ENCODE assay signal across 11 cellular contexts in genomic region chr2:25122367-25122766, GRCh38. TPM values are rescaled to one million over a fixed set of nuclear protein-coding genes. Genes with fewer than 3 reads are reported as not detected.
"Had no signal": no experiment of that assay in that cellular context is flagged by ENCODE, and none has a peak within 500 bp of the region (broad histone marks: within the 10 kb centered on the region; RNA-seq: fewer than 3 reads in every experiment).

No MANE protein-coding gene starts in this region.

- FAIRE-seq: HTR-8/SVneo had no signal

- H3K4me1 Mint-ChIP-seq: IgD-negative memory B cell had no signal

- DNase-seq: GM23248, GOT3, H7, KBM-7 had no signal

- H3K9me3 Mint-ChIP-seq: IgD-negative memory B cell had no signal

- H3K4me3 ChIP-seq: GM23248, HAP-1 had no signal

- H3K4me1 ChIP-seq: HAP-1 had no signal

- H3K36me3 ChIP-seq: HAP-1 had no signal

- H3K27ac ChIP-seq: GM23248, HL-60 had no signal

- ATAC-seq: HCT116 had no signal

- H3K9ac ChIP-seq: GM23248 had no signal

- H3K36me3 Mint-ChIP-seq: IgD-negative memory B cell had no signal

- H3K9me3 ChIP-seq: HAP-1 had no signal

- H3K4me3 Mint-ChIP-seq: IgD-negative memory B cell had no signal

RNA-seq across cellular contexts. Expression of gene POMC, which starts 46.0 kb away (rescaled TPM):
- total RNA-seq: H4, HT-29 had no signal
